ENCODE assay signal across 1 cellular context in the genomic region with DNA sequence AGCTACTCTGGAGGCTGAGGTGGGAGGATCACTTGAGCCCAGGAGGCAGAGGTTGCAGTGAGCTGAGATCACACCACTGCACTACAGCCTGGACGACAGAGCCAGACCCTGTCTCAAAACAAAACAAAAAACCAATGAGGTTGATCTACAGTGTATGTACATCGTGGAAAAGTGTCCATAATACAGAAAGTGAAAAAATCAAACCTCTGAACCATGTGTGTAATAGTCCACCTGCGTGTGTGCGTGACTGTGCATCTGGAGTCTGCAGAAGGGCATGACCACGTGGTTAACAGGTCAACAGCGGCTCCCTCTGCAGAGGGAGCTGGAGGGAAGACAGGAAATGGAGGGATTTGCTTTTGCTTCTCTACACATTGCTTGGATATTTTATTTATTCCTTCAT.
A peak's percentile ranks its signal among the peaks of the same experiment; 100 is the strongest.
TF ChIP-seq lines count a peak whose summit lies in the region.

No MANE protein-coding gene starts in this region.

TF ChIP-seq in HepG2, 621 proteins besides CTCF, POLR2A, EP300 and RAD21 (continued from another document and continues in another):
- TF ChIP-seq, protein P1, sequence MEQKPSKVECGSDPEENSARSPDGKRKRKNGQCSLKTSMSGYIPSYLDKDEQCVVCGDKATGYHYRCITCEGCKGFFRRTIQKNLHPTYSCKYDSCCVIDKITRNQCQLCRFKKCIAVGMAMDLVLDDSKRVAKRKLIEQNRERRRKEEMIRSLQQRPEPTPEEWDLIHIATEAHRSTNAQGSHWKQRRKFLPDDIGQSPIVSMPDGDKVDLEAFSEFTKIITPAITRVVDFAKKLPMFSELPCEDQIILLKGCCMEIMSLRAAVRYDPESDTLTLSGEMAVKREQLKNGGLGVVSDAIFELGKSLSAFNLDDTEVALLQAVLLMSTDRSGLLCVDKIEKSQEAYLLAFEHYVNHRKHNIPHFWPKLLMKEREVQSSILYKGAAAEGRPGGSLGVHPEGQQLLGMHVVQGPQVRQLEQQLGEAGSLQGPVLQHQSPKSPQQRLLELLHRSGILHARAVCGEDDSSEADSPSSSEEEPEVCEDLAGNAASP (CRISPR knock-in tag; IDR thresholded peaks at IDR 0.05; ENCODE audit: borderline replicate concordance): no peak
- TF ChIP-seq BRD4 (CRISPR knock-in tag; IDR thresholded peaks at IDR 0.05) (no peak), HNF4A (CRISPR knock-in tag; IDR thresholded peaks at IDR 0.05) (0 out of 2 replicates have a peak, but pooled peaks have one; percentile 12), SOX13 (IDR thresholded peaks at IDR 0.05) (no peak), SOX13 (CRISPR knock-in tag; conservative IDR thresholded peaks at IDR 0.05 in 1 of 2, IDR thresholded peaks at IDR 0.05 in 1 of 2) (peak in 1 of 2 experiments; percentile 11; a peak in 1 of 4 replicates), ZNF547 (CRISPR knock-in tag; IDR thresholded peaks at IDR 0.05) (no peak), CEBPG (CRISPR knock-in tag; IDR thresholded peaks at IDR 0.05) (0 out of 2 replicates have a peak, but pooled peaks have one; percentile 25), ZNF292 (CRISPR knock-in tag; IDR thresholded peaks at IDR 0.05; ENCODE audit: borderline replicate concordance, low read depth) (peak; percentile 50; the same call in 1 of the 2 replicates), ZFAT (CRISPR knock-in tag; conservative IDR thresholded peaks at IDR 0.05) (no peak), ZSCAN9 (CRISPR knock-in tag; IDR thresholded peaks at IDR 0.05; ENCODE audit: borderline replicate concordance) (peak; percentile 64; the same call in 1 of the 2 replicates), CAMTA2 (CRISPR knock-in tag; IDR thresholded peaks at IDR 0.05; ENCODE audit: borderline replicate concordance) (no peak), ZNF839 (CRISPR knock-in tag; IDR thresholded peaks at IDR 0.05; ENCODE audit: borderline replicate concordance) (no peak), ZNF331 (CRISPR knock-in tag; IDR thresholded peaks at IDR 0.05) (peak; percentile 27; the same call in 1 of the 2 replicates), FOXK1 (CRISPR knock-in tag; IDR thresholded peaks at IDR 0.05; ENCODE audit: borderline replicate concordance, low read depth) (peak; percentile 63; the same call in 1 of the 2 replicates), ZNF501 (CRISPR knock-in tag; IDR thresholded peaks at IDR 0.05) (0 out of 2 replicates have a peak, but pooled peaks have one; percentile 48), GATAD1 (CRISPR knock-in tag; IDR thresholded peaks at IDR 0.05) (0 out of 2 replicates have a peak, but pooled peaks have one; percentile 26), DNMT3B (CRISPR knock-in tag; conservative IDR thresholded peaks at IDR 0.05) (no peak), ZNF607 (CRISPR knock-in tag; IDR thresholded peaks at IDR 0.05; ENCODE audit: borderline replicate concordance) (peak; percentile 84; the same call in 1 of the 2 replicates), GABPA (IDR thresholded peaks at IDR 0.05; ENCODE audit: low read depth, low read length) (no peak), GABPA (CRISPR knock-in tag; IDR thresholded peaks at IDR 0.05; ENCODE audit: low read depth) (peak; percentile 45), HDAC2 (CRISPR knock-in tag; IDR thresholded peaks at IDR 0.05) (0 out of 2 replicates have a peak, but pooled peaks have one; percentile 24), MIXL1 (CRISPR knock-in tag; IDR thresholded peaks at IDR 0.05) (peak; percentile 55), PRMT3 (CRISPR knock-in tag; IDR thresholded peaks at IDR 0.05; ENCODE audit: borderline replicate concordance, low read depth) (no peak), CBX2 (IDR thresholded peaks at IDR 0.05; ENCODE audit: low read depth, low read length) (no peak), CBX2 (CRISPR knock-in tag; IDR thresholded peaks at IDR 0.05; ENCODE audit: low read depth) (no peak), KLF11 (CRISPR knock-in tag; IDR thresholded peaks at IDR 0.05) (no peak), ZNF580 (CRISPR knock-in tag; IDR thresholded peaks at IDR 0.05; ENCODE audit: borderline replicate concordance, low read depth) (peak; percentile 70; the same call in 1 of the 2 replicates), ZFP90 (CRISPR knock-in tag; IDR thresholded peaks at IDR 0.05; ENCODE audit: borderline replicate concordance) (no peak), MNT (IDR thresholded peaks at IDR 0.05) (peak; percentile 78), TGIF2 (CRISPR knock-in tag; IDR thresholded peaks at IDR 0.05) (0 out of 2 replicates have a peak, but pooled peaks have one; percentile 34), IKZF5 (CRISPR knock-in tag; IDR thresholded peaks at IDR 0.05) (0 out of 2 replicates have a peak, but pooled peaks have one; percentile 49)
- TF ChIP-seq, protein P2, sequence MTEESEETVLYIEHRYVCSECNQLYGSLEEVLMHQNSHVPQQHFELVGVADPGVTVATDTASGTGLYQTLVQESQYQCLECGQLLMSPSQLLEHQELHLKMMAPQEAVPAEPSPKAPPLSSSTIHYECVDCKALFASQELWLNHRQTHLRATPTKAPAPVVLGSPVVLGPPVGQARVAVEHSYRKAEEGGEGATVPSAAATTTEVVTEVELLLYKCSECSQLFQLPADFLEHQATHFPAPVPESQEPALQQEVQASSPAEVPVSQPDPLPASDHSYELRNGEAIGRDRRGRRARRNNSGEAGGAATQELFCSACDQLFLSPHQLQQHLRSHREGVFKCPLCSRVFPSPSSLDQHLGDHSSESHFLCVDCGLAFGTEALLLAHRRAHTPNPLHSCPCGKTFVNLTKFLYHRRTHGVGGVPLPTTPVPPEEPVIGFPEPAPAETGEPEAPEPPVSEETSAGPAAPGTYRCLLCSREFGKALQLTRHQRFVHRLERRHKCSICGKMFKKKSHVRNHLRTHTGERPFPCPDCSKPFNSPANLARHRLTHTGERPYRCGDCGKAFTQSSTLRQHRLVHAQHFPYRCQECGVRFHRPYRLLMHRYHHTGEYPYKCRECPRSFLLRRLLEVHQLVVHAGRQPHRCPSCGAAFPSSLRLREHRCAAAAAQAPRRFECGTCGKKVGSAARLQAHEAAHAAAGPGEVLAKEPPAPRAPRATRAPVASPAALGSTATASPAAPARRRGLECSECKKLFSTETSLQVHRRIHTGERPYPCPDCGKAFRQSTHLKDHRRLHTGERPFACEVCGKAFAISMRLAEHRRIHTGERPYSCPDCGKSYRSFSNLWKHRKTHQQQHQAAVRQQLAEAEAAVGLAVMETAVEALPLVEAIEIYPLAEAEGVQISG (CRISPR knock-in tag; IDR thresholded peaks at IDR 0.05): no peak
- TF ChIP-seq, protein P3, sequence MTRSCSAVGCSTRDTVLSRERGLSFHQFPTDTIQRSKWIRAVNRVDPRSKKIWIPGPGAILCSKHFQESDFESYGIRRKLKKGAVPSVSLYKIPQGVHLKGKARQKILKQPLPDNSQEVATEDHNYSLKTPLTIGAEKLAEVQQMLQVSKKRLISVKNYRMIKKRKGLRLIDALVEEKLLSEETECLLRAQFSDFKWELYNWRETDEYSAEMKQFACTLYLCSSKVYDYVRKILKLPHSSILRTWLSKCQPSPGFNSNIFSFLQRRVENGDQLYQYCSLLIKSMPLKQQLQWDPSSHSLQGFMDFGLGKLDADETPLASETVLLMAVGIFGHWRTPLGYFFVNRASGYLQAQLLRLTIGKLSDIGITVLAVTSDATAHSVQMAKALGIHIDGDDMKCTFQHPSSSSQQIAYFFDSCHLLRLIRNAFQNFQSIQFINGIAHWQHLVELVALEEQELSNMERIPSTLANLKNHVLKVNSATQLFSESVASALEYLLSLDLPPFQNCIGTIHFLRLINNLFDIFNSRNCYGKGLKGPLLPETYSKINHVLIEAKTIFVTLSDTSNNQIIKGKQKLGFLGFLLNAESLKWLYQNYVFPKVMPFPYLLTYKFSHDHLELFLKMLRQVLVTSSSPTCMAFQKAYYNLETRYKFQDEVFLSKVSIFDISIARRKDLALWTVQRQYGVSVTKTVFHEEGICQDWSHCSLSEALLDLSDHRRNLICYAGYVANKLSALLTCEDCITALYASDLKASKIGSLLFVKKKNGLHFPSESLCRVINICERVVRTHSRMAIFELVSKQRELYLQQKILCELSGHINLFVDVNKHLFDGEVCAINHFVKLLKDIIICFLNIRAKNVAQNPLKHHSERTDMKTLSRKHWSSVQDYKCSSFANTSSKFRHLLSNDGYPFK (CRISPR knock-in tag; IDR thresholded peaks at IDR 0.05; ENCODE audit: borderline replicate concordance): no peak
- TF ChIP-seq, protein P4, sequence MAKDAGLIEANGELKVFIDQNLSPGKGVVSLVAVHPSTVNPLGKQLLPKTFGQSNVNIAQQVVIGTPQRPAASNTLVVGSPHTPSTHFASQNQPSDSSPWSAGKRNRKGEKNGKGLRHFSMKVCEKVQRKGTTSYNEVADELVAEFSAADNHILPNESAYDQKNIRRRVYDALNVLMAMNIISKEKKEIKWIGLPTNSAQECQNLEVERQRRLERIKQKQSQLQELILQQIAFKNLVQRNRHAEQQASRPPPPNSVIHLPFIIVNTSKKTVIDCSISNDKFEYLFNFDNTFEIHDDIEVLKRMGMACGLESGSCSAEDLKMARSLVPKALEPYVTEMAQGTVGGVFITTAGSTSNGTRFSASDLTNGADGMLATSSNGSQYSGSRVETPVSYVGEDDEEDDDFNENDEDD (CRISPR knock-in tag; IDR thresholded peaks at IDR 0.05; ENCODE audit: borderline replicate concordance): peak; percentile 72; the same call in 1 of the 2 replicates
- TF ChIP-seq, protein P5, sequence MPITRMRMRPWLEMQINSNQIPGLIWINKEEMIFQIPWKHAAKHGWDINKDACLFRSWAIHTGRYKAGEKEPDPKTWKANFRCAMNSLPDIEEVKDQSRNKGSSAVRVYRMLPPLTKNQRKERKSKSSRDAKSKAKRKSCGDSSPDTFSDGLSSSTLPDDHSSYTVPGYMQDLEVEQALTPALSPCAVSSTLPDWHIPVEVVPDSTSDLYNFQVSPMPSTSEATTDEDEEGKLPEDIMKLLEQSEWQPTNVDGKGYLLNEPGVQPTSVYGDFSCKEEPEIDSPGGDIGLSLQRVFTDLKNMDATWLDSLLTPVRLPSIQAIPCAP (CRISPR knock-in tag; IDR thresholded peaks at IDR 0.05; ENCODE audit: low read depth): no peak
- TF ChIP-seq, protein P6, sequence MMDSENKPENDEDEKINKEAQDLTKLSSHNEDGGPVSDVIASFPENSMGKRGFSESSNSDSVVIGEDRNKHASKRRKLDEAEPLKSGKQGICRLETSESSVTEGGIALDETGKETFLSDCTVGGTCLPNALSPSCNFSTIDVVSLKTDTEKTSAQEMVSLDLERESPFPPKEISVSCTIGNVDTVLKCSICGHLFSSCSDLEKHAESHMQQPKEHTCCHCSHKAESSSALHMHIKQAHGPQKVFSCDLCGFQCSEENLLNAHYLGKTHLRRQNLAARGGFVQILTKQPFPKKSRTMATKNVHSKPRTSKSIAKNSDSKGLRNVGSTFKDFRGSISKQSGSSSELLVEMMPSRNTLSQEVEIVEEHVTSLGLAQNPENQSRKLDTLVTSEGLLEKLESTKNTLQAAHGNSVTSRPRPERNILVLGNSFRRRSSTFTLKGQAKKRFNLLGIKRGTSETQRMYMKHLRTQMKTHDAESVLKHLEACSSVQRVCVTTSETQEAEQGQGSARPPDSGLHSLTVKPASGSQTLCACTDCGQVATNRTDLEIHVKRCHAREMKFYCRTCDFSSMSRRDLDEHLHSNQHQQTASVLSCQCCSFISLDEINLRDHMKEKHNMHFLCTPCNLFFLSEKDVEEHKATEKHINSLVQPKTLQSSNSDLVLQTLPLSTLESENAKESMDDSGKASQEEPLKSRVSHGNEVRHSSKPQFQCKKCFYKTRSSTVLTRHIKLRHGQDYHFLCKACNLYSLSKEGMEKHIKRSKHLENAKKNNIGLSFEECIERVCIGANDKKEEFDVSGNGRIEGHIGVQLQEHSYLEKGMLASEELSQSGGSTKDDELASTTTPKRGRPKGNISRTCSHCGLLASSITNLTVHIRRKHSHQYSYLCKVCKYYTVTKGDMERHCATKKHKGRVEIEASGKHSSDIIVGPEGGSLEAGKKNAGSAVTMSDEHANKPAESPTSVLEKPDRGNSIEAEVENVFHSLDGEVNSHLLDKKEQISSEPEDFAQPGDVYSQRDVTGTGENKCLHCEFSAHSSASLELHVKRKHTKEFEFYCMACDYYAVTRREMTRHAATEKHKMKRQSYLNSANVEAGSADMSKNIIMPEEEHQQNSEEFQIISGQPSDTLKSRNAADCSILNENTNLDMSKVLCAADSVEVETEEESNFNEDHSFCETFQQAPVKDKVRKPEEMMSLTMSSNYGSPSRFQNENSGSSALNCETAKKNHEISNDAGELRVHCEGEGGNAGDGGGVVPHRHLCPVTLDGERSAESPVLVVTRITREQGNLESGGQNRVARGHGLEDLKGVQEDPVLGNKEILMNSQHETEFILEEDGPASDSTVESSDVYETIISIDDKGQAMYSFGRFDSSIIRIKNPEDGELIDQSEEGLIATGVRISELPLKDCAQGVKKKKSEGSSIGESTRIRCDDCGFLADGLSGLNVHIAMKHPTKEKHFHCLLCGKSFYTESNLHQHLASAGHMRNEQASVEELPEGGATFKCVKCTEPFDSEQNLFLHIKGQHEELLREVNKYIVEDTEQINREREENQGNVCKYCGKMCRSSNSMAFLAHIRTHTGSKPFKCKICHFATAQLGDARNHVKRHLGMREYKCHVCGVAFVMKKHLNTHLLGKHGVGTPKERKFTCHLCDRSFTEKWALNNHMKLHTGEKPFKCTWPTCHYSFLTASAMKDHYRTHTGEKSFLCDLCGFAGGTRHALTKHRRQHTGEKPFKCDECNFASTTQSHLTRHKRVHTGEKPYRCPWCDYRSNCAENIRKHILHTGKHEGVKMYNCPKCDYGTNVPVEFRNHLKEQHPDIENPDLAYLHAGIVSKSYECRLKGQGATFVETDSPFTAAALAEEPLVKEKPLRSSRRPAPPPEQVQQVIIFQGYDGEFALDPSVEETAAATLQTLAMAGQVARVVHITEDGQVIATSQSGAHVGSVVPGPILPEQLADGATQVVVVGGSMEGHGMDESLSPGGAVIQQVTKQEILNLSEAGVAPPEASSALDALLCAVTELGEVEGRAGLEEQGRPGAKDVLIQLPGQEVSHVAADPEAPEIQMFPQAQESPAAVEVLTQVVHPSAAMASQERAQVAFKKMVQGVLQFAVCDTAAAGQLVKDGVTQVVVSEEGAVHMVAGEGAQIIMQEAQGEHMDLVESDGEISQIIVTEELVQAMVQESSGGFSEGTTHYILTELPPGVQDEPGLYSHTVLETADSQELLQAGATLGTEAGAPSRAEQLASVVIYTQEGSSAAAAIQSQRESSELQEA (CRISPR knock-in tag; IDR thresholded peaks at IDR 0.05; ENCODE audit: not compliant biosample characterization): no peak
